ENCODE assay signal across 4 cellular contexts in the genomic region with DNA sequence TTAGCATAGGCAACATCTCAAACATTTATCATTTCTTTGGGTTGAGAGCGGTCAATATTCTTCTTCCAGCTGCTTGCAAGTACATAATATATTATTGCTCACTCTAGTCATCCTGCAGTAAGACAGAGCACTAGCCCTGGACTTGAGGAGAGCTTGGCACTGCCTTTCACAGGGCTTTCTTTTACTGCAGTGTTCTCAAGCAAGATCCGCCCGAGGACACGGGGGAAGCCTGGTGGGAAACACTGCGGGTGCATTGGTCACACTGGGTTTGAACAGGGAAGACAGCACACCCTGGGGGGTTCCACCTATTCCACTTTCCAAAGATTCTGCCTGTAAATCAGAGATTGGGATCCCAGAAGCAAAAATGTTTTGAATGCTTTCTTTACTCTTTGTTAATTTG.
"Had no signal": no experiment of that assay in that cellular context is flagged by ENCODE, and none has a peak within 500 bp of the region (broad histone marks: within the 10 kb centered on the region; RNA-seq: fewer than 3 reads in every experiment).

No MANE protein-coding gene starts in this region.

- H3K27ac Mint-ChIP-seq: GM23338, H9, IgD-negative memory B cell had no signal

- ATAC-seq: GM23338 had no signal

- H3K4me3 ChIP-seq: GM23338 had no signal

- H3K36me3 Mint-ChIP-seq: IgD-negative memory B cell had no signal

- DNase-seq: H9, HCEC 1CT had no signal

- H3K9me3 Mint-ChIP-seq: GM23338, H9, IgD-negative memory B cell had no signal

- H3K4me3 Mint-ChIP-seq: GM23338, H9, IgD-negative memory B cell had no signal
